Comparison of ENCODE assay signal across 19 cellular contexts in the genomic region with DNA sequence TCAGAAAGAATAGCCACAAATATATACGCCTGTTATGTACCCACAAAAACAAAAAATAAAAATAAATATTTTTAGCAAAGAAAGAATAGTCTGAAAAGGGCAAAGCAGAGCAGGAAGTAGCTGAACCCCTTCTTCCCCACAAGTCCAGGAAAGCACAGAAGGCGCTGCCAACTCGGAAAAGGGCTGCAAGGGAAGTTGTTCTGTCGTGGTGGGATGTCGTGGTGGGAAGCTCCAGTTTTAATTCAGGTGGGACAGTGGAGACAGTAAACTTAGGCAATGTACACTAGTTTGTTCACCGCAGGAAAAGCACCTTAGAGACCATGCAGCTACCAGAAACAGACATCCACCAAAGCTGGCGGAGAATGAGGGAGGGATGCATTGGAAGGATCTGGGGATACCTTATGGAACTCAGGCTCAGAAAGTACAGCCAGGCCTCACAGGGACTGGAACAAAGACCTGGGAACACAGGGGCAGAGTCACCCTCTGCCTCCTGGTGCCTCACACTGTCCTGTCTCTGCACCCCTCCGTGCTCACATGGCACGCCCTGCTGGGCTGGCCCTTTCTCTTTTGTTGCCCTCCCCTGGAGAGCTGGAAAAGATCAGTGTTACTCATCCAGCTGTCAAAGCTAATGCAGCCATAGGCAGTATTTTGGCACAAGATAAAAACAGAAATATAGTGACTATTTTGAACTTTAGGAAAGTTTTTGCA. TPM values are rescaled to one million over a fixed set of nuclear protein-coding genes. Genes with fewer than 3 reads are reported as not detected.
DNase-seq lines count a peak whose midpoint lies in the region; ATAC-seq lines count a peak whose summit lies in the region.
"Had no signal": no experiment of that assay in that cellular context is flagged by ENCODE, and none has a peak within 500 bp of the region (broad histone marks: within the 10 kb centered on the region; RNA-seq: fewer than 3 reads in every experiment).

No MANE protein-coding gene starts in this region.

- no peak overlapping the region for H3K4me3 ChIP-seq in naive thymus-derived CD4-positive, alpha-beta T cell (ENCODE audit: low read length)
- H3K4me3 ChIP-seq: PC-9, smooth muscle cell, testis had no signal

- CTCF ChIA-PET in naive thymus-derived CD4-positive, alpha-beta T cell (lab: Charles Lee): interaction anchor here (0.6 to 4.0 kb wide), 9 partner anchors 10 to 405 kb away, joined by 3 to 122 read pairs (median 3); partner anchors contain the start of gene ACSS1

- peaks cover 0 to 1% (median 0%) of the 10 kb centered on the region in 5 donors for H3K36me3 Mint-ChIP-seq in naive thymus-derived CD4-positive, alpha-beta T cell

- POLR2A ChIA-PET in naive thymus-derived CD4-positive, alpha-beta T cell (lab: Charles Lee): interaction anchor here (1.2 to 7.6 kb wide), 4 partner anchors 61 to 183 kb away, joined by 4 to 95 read pairs (median 28); partner anchors contain the start of gene ACSS1

- intact Hi-C loops in sciatic nerve (cut with DNase I): loop anchor here (5.0 to 10.0 kb wide), 3 partner anchors 36 to 179 kb away; no protein-coding TSS in a partner anchor
- intact Hi-C loops in naive thymus-derived CD4-positive, alpha-beta T cell (cut with micrococcal nuclease): loop anchor here (1.0 to 10.0 kb wide), 5 partner anchors 69 to 1061 kb away; partner anchors contain the start of gene NANP (in 1 of the 2)

- peaks cover 12 to 14% of the 10 kb centered on the region in 2 donors for H3K4me1 ChIP-seq in naive thymus-derived CD4-positive, alpha-beta T cell (ENCODE audit: control insufficient read depth in 2 of 2, insufficient read depth in 2 of 2, low read length in 2 of 2)

- no peak overlapping the region for H3K27ac ChIP-seq in naive thymus-derived CD4-positive, alpha-beta T cell (ENCODE audit: low read depth, low read length)
- H3K27ac ChIP-seq: 22Rv1, PC-9, testis had no signal

- H3K36me3 ChIP-seq in naive thymus-derived CD4-positive, alpha-beta T cell (ENCODE audit: control insufficient read depth in 2 of 3, insufficient read depth in 3 of 3, low read length in 3 of 3): peaks cover 0 to 3% (median 0%) of the 10 kb centered on the region in 3 experiments

- H3K4me1 Mint-ChIP-seq in naive thymus-derived CD4-positive, alpha-beta T cell: peaks cover 18 to 40% (median 30%) of the 10 kb centered on the region in 7 donors

- no peaks in the 10 kb centered on the region for H3K9me3 Mint-ChIP-seq in naive thymus-derived CD4-positive, alpha-beta T cell
- H3K9me3 Mint-ChIP-seq: activated naive CD8-positive, alpha-beta T cell treated with anti-CD3 and anti-CD28 coated beads, Interleukin-2, amount 10 ng/mL, durations not matched to agents 7 days and 5 days had no signal

- ATAC-seq in sciatic nerve: no peak
- ATAC-seq in HG03196 (IDR thresholded peaks at IDR 0.05; ENCODE audit: unreplicated experiment): no peak
- no peak for ATAC-seq in naive thymus-derived CD4-positive, alpha-beta T cell
- ATAC-seq: activated CD8-positive, alpha-beta T cell treated with anti-CD3 and anti-CD28 coated beads, Interleukin-2, amount 10 ng/mL, durations not matched to agents 7 days and 5 days had no signal

- H3K27me3 Mint-ChIP-seq in naive thymus-derived CD4-positive, alpha-beta T cell: peaks cover 0 to 29% (median 0%) of the 10 kb centered on the region in 5 donors

- H3K27ac Mint-ChIP-seq in naive thymus-derived CD4-positive, alpha-beta T cell: peak overlapping the region in 1 of 9 donors; percentile 71
- H3K27ac Mint-ChIP-seq: activated CD8-positive, alpha-beta T cell treated with anti-CD3 and anti-CD28 coated beads, Interleukin-2, amount 10 ng/mL, durations not matched to agents 7 days and 5 days; activated naive CD8-positive, alpha-beta T cell treated with anti-CD3 and anti-CD28 coated beads, Interleukin-2, amount 10 ng/mL, durations not matched to agents 7 days and 5 days had no signal

- H3K27me3 ChIP-seq in naive thymus-derived CD4-positive, alpha-beta T cell (ENCODE audit: control insufficient read depth in 2 of 2, insufficient read depth in 2 of 2, low read length in 2 of 2): no peaks in the 10 kb centered on the region
- H3K27me3 ChIP-seq: testis had no signal

- peak; percentile 26 for DNase-seq in DMS 273 (lab: John Stamatoyannopoulos, UW; ENCODE audit: unreplicated experiment)
- no peak for DNase-seq in DMS 273 treated with DMSO at 0.1 percent for 48 hours (lab: John Stamatoyannopoulos, UW)
- peak; percentile 85 for DNase-seq in NCI-H69 (lab: John Stamatoyannopoulos, UW)
- DNase-seq in ecto neural progenitor cell (ENCODE audit: low spot score): peak; percentile 36
- DNase-seq in sciatic nerve (ENCODE audit: low spot score): peak; percentile 23
- DNase-seq in NCI-H526 (lab: John Stamatoyannopoulos, UW): no peak
- no peak for DNase-seq in naive thymus-derived CD4-positive, alpha-beta T cell
- DNase-seq: activated CD8-positive, alpha-beta T cell treated with anti-CD3 and anti-CD28 coated beads, Interleukin-2, amount 10 ng/mL, durations not matched to agents 7 days and 5 days; activated naive CD8-positive, alpha-beta T cell treated with anti-CD3 and anti-CD28 coated beads, Interleukin-2, amount 10 ng/mL, durations not matched to agents 7 days and 5 days; Calu3; Karpas-422; NCI-H2107; PC-9 had no signal

- no peak overlapping the region for H3K4me3 Mint-ChIP-seq in naive thymus-derived CD4-positive, alpha-beta T cell
- H3K4me3 Mint-ChIP-seq: activated CD8-positive, alpha-beta T cell treated with anti-CD3 and anti-CD28 coated beads, Interleukin-2, amount 10 ng/mL, durations not matched to agents 7 days and 5 days; activated naive CD8-positive, alpha-beta T cell treated with anti-CD3 and anti-CD28 coated beads, Interleukin-2, amount 10 ng/mL, durations not matched to agents 7 days and 5 days had no signal

- H3K9me3 ChIP-seq in naive thymus-derived CD4-positive, alpha-beta T cell (ENCODE audit: control insufficient read depth in 2 of 3, low read length in 3 of 3): no peaks in the 10 kb centered on the region
- H3K9me3 ChIP-seq: testis had no signal

RNA-seq across cellular contexts. Expression of gene APMAP, which starts 3.3 kb away (rescaled TPM):
- total RNA-seq in sciatic nerve: 47.3 TPM
- 10 to 100 TPM; 28.2 to 47.3 (median 38.8) TPM for total RNA-seq in naive thymus-derived CD4-positive, alpha-beta T cell
- 10 to 100 TPM; 70.2 to 74.6 TPM for polyA plus RNA-seq in naive thymus-derived CD4-positive, alpha-beta T cell

RNA-seq across cellular contexts. Expression of gene CST7, which starts 46.8 kb away (rescaled TPM):
- total RNA-seq in sciatic nerve: 6.7 TPM
- 10 to 100 TPM in 3 of 5 experiments, 1 to 10 TPM in 2; 1.4 to 74.9 (median 11.5) TPM for total RNA-seq in naive thymus-derived CD4-positive, alpha-beta T cell
- 1 to 10 TPM; 2.3 to 4.2 TPM for polyA plus RNA-seq in naive thymus-derived CD4-positive, alpha-beta T cell
- total RNA-seq: Calu3, dermis microvascular lymphatic vessel endothelial cell, PC-9, smooth muscle cell had no signal
- polyA plus RNA-seq: neural cell had no signal

Comparison
In these comparisons a context has a peak if more than half of its experiments do, and no peak if none do; other contexts are left out.
1. DNase-seq: peak in DMS 273 (single experiment), NCI-H69 (single experiment), ecto neural progenitor cell (single experiment) and sciatic nerve (single experiment); none in DMS 273 treated with DMSO at 0.1 percent for 48 hours (single experiment), NCI-H526 (0 of 2) and naive thymus-derived CD4-positive, alpha-beta T cell (0 of 9).